ENCODE assay signal across 8 cellular contexts in the genomic region with DNA sequence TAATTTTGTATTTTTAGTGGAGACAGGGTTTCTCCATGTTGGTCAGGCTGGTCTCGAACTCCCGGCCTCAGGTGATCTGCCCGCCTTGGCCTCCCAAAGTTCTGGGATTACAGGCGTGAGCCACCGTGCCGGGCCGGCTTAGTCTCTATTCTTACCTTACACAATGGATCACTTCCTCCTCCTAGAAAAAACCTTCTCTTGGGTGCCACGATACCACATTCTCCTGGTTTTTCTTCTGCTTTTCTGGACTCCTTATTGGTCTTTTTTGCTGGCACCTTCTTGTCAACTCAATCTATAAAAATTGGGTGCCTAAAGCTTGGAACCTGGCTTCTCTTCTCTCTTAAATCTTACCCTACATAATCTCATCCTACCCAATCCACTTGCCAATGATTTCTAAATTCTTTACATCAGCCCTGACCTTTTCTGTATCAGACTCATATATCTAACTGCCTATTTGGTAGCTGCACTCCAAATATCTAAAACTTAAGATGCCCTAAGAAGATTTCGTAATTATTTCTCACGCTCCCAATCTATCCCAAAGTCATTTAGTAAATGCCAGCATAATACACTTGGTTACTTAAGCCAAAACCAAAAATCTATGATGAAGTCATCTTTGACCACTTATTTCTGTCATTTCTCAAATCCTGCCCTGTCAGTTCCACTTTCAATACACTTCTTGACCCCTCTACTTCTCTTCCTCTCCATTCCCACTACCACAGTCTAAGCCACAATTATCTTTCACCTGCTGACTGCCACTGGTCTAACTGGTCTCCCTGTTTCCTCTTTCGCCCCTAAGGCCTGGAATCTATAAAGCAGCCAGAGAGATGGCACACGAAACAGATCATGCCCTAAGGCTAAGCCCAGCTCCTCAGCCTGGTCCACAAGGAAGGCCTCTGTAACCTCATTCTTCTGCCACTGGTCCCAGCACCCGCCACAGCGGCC. TPM values are rescaled to one million over a fixed set of nuclear protein-coding genes. Genes with fewer than 3 reads are reported as not detected.
DNase-seq lines count a peak whose midpoint lies in the region; ATAC-seq, FAIRE-seq and TF ChIP-seq lines count a peak whose summit lies in the region.

No MANE protein-coding gene starts in this region.

- TF ChIP-seq POLR2A in adrenal gland (IDR thresholded peaks at IDR 0.05), result no peak
- no peak for TF ChIP-seq POLR2A in H54 (IDR thresholded peaks at IDR 0.05; ENCODE audit: low read depth, low read length)

- peak overlapping the region; percentile 91 for H3K27ac Mint-ChIP-seq in memory B cell

- H3K27ac ChIP-seq in adrenal gland (peak overlapping the region; percentile 97 to 100 (median 99)), aorta (ENCODE audit: low read depth in 1 of 2, low read length in 2 of 2) (peak overlapping the region in 1 of 2 donors; percentile 61)

- H3K27me3 Mint-ChIP-seq in memory B cell, result no peaks in the 10 kb centered on the region

- peak; percentile 1 for ATAC-seq in GM19023 (IDR thresholded peaks at IDR 0.05; ENCODE audit: unreplicated experiment)
- peak; percentile 16 for ATAC-seq in HG03280 (IDR thresholded peaks at IDR 0.05; ENCODE audit: unreplicated experiment)
- no peak for ATAC-seq in memory B cell (ENCODE audit: low read depth)
- ATAC-seq in aorta (ENCODE audit: low FRiP score), result no peak

- peaks cover 37% of the 10 kb centered on the region for H3K4me1 Mint-ChIP-seq in memory B cell

- H3K4me3 ChIP-seq in adrenal gland (peak overlapping the region; percentile 85 to 97 (median 92)), aorta (ENCODE audit: low read length in 2 of 2) (peak overlapping the region; percentile 66 to 83)

- H3K9me3 Mint-ChIP-seq in memory B cell, result no peaks in the 10 kb centered on the region

- DNase-seq in adrenal gland, result peak in 2 of 7 donors; percentile 20 to 58
- DNase-seq in memory B cell (ENCODE audit: low spot score in 2 of 2), result peak in 1 of 2 donors; percentile 29
- no peak for DNase-seq in aorta
- DNase-seq in H54 (ENCODE audit: insufficient read length, low spot score), result no peak
- DNase-seq in NCI-H1417 treated with DMSO at 0.1 percent for 48 hours (lab: John Stamatoyannopoulos, UW), result no peak
- no peak for DNase-seq in inferior parietal cortex (ENCODE audit: extremely low spot score)

- no peaks in the 10 kb centered on the region for H3K27me3 ChIP-seq in adrenal gland
- H3K27me3 ChIP-seq in aorta (ENCODE audit: control insufficient read depth in 1 of 2, insufficient read depth in 2 of 2, low read length in 1 of 2), result no peaks in the 10 kb centered on the region

- peak overlapping the region; percentile 88 for H3K4me3 Mint-ChIP-seq in memory B cell

- H3K4me1 ChIP-seq in adrenal gland (replicated peaks in 1 of 2) (peaks cover 25 to 46% of the 10 kb centered on the region in 2 donors), aorta (ENCODE audit: control insufficient read depth in 1 of 2, insufficient read depth in 2 of 2, low read length in 2 of 2) (peaks cover 0 to 3% of the 10 kb centered on the region in 2 donors)

- intact Hi-C loops in adrenal gland (cut with DNase I) (no loop called here), aorta (cut with DNase I) (loop anchor here in 1 of 2 donors (10.0 kb wide), 1 partner anchor 322 kb away; a partner anchor contains a TSS)

- peaks cover 0 to 26% of the 10 kb centered on the region in 2 donors for H3K36me3 ChIP-seq in adrenal gland (replicated peaks in 1 of 2)
- H3K36me3 ChIP-seq in aorta (ENCODE audit: control insufficient read depth in 1 of 2, insufficient read depth in 2 of 2, low read length in 1 of 2), result peaks cover 4% of the 10 kb centered on the region in 2 donors

- H3K36me3 Mint-ChIP-seq in memory B cell, result peaks cover 18% of the 10 kb centered on the region

- FAIRE-seq in H54 (lab: Jason Lieb, UNC), result no peak

- 51 to 56% (median 52%) methylated on average over 14 of the region's 14 CpGs for WGBS in adrenal gland, 4 donors
- WGBS in aorta, 2 donors, result 61 to 62% methylated on average over 14 of the region's 14 CpGs

- H3K9me3 ChIP-seq in adrenal gland (replicated peaks in 1 of 3), result no peaks in the 10 kb centered on the region
- H3K9me3 ChIP-seq in aorta (ENCODE audit: control insufficient read depth, low read length), result no peaks in the 10 kb centered on the region

- TF ChIP-seq CTCF in adrenal gland (IDR thresholded peaks at IDR 0.05), result no peak

RNA-seq across cellular contexts. Expression of a gene that starts 43.2 kb away (rescaled TPM):
- total RNA-seq in adrenal gland (10 to 100 TPM; 42.4 to 69.0 (median 52.2) TPM), aorta (10 to 100 TPM; 47.5 to 51.6 TPM)
- polyA plus RNA-seq in adrenal gland (10 to 100 TPM; 36.2 to 55.1 (median 38.3) TPM), aorta (10 to 100 TPM; 19.3 to 24.2 TPM)

RNA-seq across cellular contexts. Expression of a gene that starts 54.9 kb away (rescaled TPM):
- 1 to 10 TPM in 2 of 8 donors, under 1 TPM in 2, not detected in 4; 0.19 to 2.9 (median 1.2) TPM for total RNA-seq in adrenal gland
- polyA plus RNA-seq in adrenal gland, result 1 to 10 TPM in 2 of 3 donors, under 1 TPM in 1; 0.77 to 2.3 (median 1.2) TPM
- total RNA-seq in aorta, result not detected
- not detected for polyA plus RNA-seq in aorta

Comparison
In these comparisons a context has a peak if more than half of its experiments do, and no peak if none do; other contexts are left out.
1. ATAC-seq: peak in GM19023 (single experiment) and HG03280 (single experiment); none in memory B cell (single experiment) and aorta (single experiment).